In genomic region chr18:4765401-4765800, GRCh38 we compare ENCODE assay signal across 26 cellular contexts.
A peak's percentile ranks its signal among the peaks of the same experiment; 100 is the strongest.
DNase-seq lines count a peak whose midpoint lies in the region; ATAC-seq, FAIRE-seq and TF ChIP-seq lines count a peak whose summit lies in the region.
"Had no signal": no experiment of that assay in that cellular context is flagged by ENCODE, and none has a peak within 500 bp of the region (broad histone marks: within the 10 kb centered on the region; RNA-seq: fewer than 3 reads in every experiment).

No MANE protein-coding gene starts in this region.

- no peaks in the 10 kb centered on the region for H3K4me1 ChIP-seq in foreskin keratinocyte
- H3K4me1 ChIP-seq: BLaER1 treated with 17β-estradiol and CSF1 and Interleukin-3, amounts not matched to agents 10 nM and 100 nM; HAP-1; Peyer's patch had no signal

- H3K36me3 ChIP-seq in H7 (replicated peaks; ENCODE audit: control insufficient read depth, insufficient read depth, low read length), result no peaks in the 10 kb centered on the region
- H3K36me3 ChIP-seq: BLaER1 treated with 17β-estradiol and CSF1 and Interleukin-3, amounts not matched to agents 10 nM and 100 nM; HAP-1; MG63; Peyer's patch had no signal

- H3K4me3 ChIP-seq in H7 (ENCODE audit: insufficient read depth, low read depth, low read length), result no peak overlapping the region
- H3K4me3 ChIP-seq: BLaER1 treated with 17β-estradiol and CSF1 and Interleukin-3, amounts not matched to agents 10 nM and 100 nM; HAP-1; MG63; Peyer's patch had no signal

- in situ Hi-C loops in SK-MEL-5 (cut with HindIII; ENCODE audit: low pct_unique_long_range_greater_than_20kb, low sequenced_read_pairs), result no loop called here

- DNase-seq in H7 (peak; percentile 62), SK-MEL-5 (ENCODE audit: low read depth, low spot score) (peak; percentile 39), foreskin keratinocyte (no peak), RCC 7860 (ENCODE audit: low spot score) (no peak), GOT3 (lab: John Stamatoyannopoulos, UW) (no peak)
- no peak for DNase-seq in stimulated activated CD8-positive, alpha-beta memory T cell treated with anti-CD3 and anti-CD28 coated beads, Interleukin-4, amount 100 ng/mL, for 48 hours
- DNase-seq: CD4-positive, alpha-beta memory T cell; COR-L47; DMS79 treated with DMSO at 0.1 percent for 48 hours; GF-D8; HFFc6; KBM-7; MG63; NCI-H2029 treated with DMSO at 0.1 percent for 48 hours; NCI-H2227 treated with DMSO at 0.1 percent for 48 hours; NCI-H526 treated with DMSO at 0.1 percent for 48 hours; OCI-M1; Peyer's patch; SIG-M5; SK-N-SH; SW 1271 had no signal

- H3K27me3 ChIP-seq in H7 (ENCODE audit: control insufficient read depth, insufficient read depth, low read length), result no peaks in the 10 kb centered on the region
- H3K27me3 ChIP-seq in foreskin keratinocyte, result no peaks in the 10 kb centered on the region
- H3K27me3 ChIP-seq: BLaER1 treated with 17β-estradiol and CSF1 and Interleukin-3, amounts not matched to agents 10 nM and 100 nM; MG63; Peyer's patch had no signal

- no peak overlapping the region for H3K27ac ChIP-seq in 22Rv1
- H3K27ac ChIP-seq in foreskin keratinocyte, result no peak overlapping the region
- H3K27ac ChIP-seq: BLaER1 treated with 17β-estradiol and CSF1 and Interleukin-3, amounts not matched to agents 10 nM and 100 nM; Peyer's patch had no signal

- no peak for ATAC-seq in foreskin keratinocyte
- ATAC-seq in GM21786 (IDR thresholded peaks at IDR 0.05; ENCODE audit: unreplicated experiment), result no peak

- FAIRE-seq in RCC 7860 (lab: Jason Lieb, UNC), result no peak
- FAIRE-seq: GM12891 had no signal

- TF ChIP-seq CTCF in 22Rv1 (IDR thresholded peaks at IDR 0.05), result 0 out of 2 replicates have a peak, but pooled peaks have one; percentile 6
- TF ChIP-seq CTCF in foreskin keratinocyte (conservative IDR thresholded peaks at IDR 0.05), result peak; percentile 37

Comparison
In these comparisons a context has a peak if more than half of its experiments do, and no peak if none do; other contexts are left out.
1. DNase-seq: peak in H7 (single experiment) and SK-MEL-5 (single experiment); none in foreskin keratinocyte (0 of 2), RCC 7860 (single experiment), GOT3 (single experiment) and stimulated activated CD8-positive, alpha-beta memory T cell treated with anti-CD3 and anti-CD28 coated beads, Interleukin-4, amount 100 ng/mL, for 48 hours (single experiment).